ENCODE assay signal across 8 cellular contexts in the genomic region with DNA sequence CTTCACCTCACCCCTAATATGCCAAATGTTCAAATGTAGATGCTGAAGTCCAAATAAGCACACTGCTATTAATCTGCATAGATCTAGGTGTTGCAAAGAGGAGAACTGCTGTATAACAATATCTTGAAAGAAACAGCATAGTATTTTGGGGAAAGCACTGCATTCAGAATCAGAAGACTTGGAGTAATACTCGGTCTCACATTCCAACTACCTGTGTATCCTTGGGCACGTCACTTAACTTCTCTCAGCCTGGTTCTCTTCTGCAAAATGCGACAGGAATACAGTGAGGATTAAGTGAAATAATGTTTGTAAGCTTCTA. TPM values are rescaled to one million over a fixed set of nuclear protein-coding genes. Genes with fewer than 3 reads are reported as not detected.
DNase-seq lines count a peak whose midpoint lies in the region; ATAC-seq, FAIRE-seq and TF ChIP-seq lines count a peak whose summit lies in the region.

No MANE protein-coding gene starts in this region.

- DNase-seq in activated naive CD4-positive, alpha-beta T cell treated with anti-CD3 and anti-CD28 coated beads, Interleukin-2, amount 50 U/mL, for 72 hours (ENCODE audit: low spot score in 2 of 2) = no peak
- DNase-seq in HepG2 (ENCODE audit: low spot score) (no peak), upper lobe of left lung (no peak), NCI-H526 (lab: John Stamatoyannopoulos, UW) (no peak), head of caudate nucleus (no peak), D721Med (ENCODE audit: insufficient read length, low spot score) (no peak)

- WGBS in HepG2 (ENCODE audit: low lambda C conversion rate) = 0% methylated on average over 3 of the region's 3 CpGs
- WGBS in upper lobe of left lung, 2 donors = 2 to 3% methylated on average over 3 of the region's 3 CpGs

- TF ChIP-seq RAD21 in HepG2 (CRISPR knock-in tag; IDR thresholded peaks at IDR 0.05) = no peak

- peaks cover 29% of the 10 kb centered on the region for H3K79me2 ChIP-seq in HepG2 (ENCODE audit: insufficient read depth, low read length)

- peak overlapping the region; percentile 89 for H3K27ac ChIP-seq in HepG2 (ENCODE audit: extremely low read length, insufficient read depth, low read length)
- H3K27ac ChIP-seq in upper lobe of left lung = peak overlapping the region; percentile 94 to 97 (median 95)

- H3K36me3 Mint-ChIP-seq in activated naive CD4-positive, alpha-beta T cell treated with anti-CD3 and anti-CD28 coated beads, Interleukin-2, amount 50 U/mL, for 72 hours = peaks cover 22 to 23% of the 10 kb centered on the region in 2 donors

- intact Hi-C loops in HepG2 (cut with micrococcal nuclease; ENCODE audit: unreplicated experiment) (loop anchor here (5.0 kb wide), 1 partner anchor 70 kb away; no protein-coding TSS in a partner anchor), head of caudate nucleus (cut with DNase I) (loop anchor here (5.0 kb wide), 1 partner anchor 45 kb away; no protein-coding TSS in a partner anchor)

- H2AFZ ChIP-seq in HepG2 (ENCODE audit: low read length) = peak overlapping the region; percentile 100

- POLR2A ChIA-PET in HepG2 (lab: Yijun Ruan, JAX) = interaction anchor here (1.7 to 3.0 kb wide), 5 partner anchors 10 to 54 kb away, joined by 4 to 28 read pairs (median 9); a partner anchor contains a TSS

- H3K27me3 ChIP-seq in HepG2 (ENCODE audit: control insufficient read depth in 1 of 2, insufficient read depth in 2 of 2, low read length in 2 of 2) = no peaks in the 10 kb centered on the region; a peak in 1 of 5 replicates
- H3K27me3 ChIP-seq in upper lobe of left lung = no peaks in the 10 kb centered on the region

- BruUV-seq in HepG2 (replicated peaks; lab: Mats Ljungman, UMichigan) = TSS peak; percentile 90

- CTCF ChIA-PET in HepG2 (lab: Yijun Ruan, JAX; ENCODE audit: low intra/inter-chr PET ratio, low total read pairs) = no interaction called here

- TF ChIP-seq EP300 in HepG2 (IDR thresholded peaks at IDR 0.05; ENCODE audit: low read depth in 2 of 2, low read length in 2 of 2) (no peak), HepG2 (CRISPR knock-in tag; IDR thresholded peaks at IDR 0.05; ENCODE audit: borderline replicate concordance) (no peak), upper lobe of left lung (IDR thresholded peaks at IDR 0.05) (no peak)

- no peaks in the 10 kb centered on the region for H3K9me3 ChIP-seq in HepG2 (ENCODE audit: low read length)
- H3K9me3 ChIP-seq in upper lobe of left lung = no peaks in the 10 kb centered on the region

- H3K4me1 ChIP-seq in HepG2 (ENCODE audit: insufficient read depth, low read length) (peaks cover 26% of the 10 kb centered on the region), upper lobe of left lung (peaks cover 11 to 16% (median 13%) of the 10 kb centered on the region in 4 donors)

- H3K4me3 ChIP-seq in HepG2 (replicated peaks in 1 of 3; ENCODE audit: insufficient read depth in 1 of 3, low read depth in 2 of 3, low read length in 3 of 3) = peak overlapping the region; percentile 75 to 89 (median 76)
- peak overlapping the region in 3 of 4 donors; percentile 55 to 91 (median 86) for H3K4me3 ChIP-seq in upper lobe of left lung

- H3K27ac Mint-ChIP-seq in activated naive CD4-positive, alpha-beta T cell treated with anti-CD3 and anti-CD28 coated beads, Interleukin-2, amount 50 U/mL, for 72 hours = peak overlapping the region; percentile 89 to 93

- in situ Hi-C loops in HepG2 (cut with HindIII; ENCODE audit: extremely low pct_ligation_motif_present, low pct_unique_long_range_greater_than_20kb) = no loop called here

- TF ChIP-seq POLR2A in HepG2 (IDR thresholded peaks at IDR 0.05; ENCODE audit: insufficient read depth in 1 of 2, low read depth in 2 of 2, low read length in 2 of 2) = no peak
- no peak for TF ChIP-seq POLR2A in upper lobe of left lung (IDR thresholded peaks at IDR 0.05)

- FAIRE-seq in HepG2 (lab: Jason Lieb, UNC) (peak; percentile 21), D721Med (lab: Jason Lieb, UNC) (no peak)

- no peaks in the 10 kb centered on the region for H3K9me3 Mint-ChIP-seq in activated naive CD4-positive, alpha-beta T cell treated with anti-CD3 and anti-CD28 coated beads, Interleukin-2, amount 50 U/mL, for 72 hours

- peak overlapping the region; percentile 95 for H3K9ac ChIP-seq in HepG2 (ENCODE audit: insufficient read depth, low read depth, low read length)

- H4K20me1 ChIP-seq in HepG2 (ENCODE audit: insufficient read depth, low read length) = no peaks in the 10 kb centered on the region

- peak overlapping the region; percentile 93 for H3K4me2 ChIP-seq in HepG2 (ENCODE audit: low read depth, low read length)

- H3K36me3 ChIP-seq in HepG2 (replicated peaks in 1 of 2; ENCODE audit: control insufficient read depth in 1 of 2, insufficient read depth in 2 of 2, low read length in 2 of 2) = no peaks in the 10 kb centered on the region
- H3K36me3 ChIP-seq in upper lobe of left lung = no peaks in the 10 kb centered on the region

- ATAC-seq in GM18508 (IDR thresholded peaks at IDR 0.05; ENCODE audit: insufficient read depth, unreplicated experiment) = peak; percentile 29
- ATAC-seq in HG02870 (IDR thresholded peaks at IDR 0.05; ENCODE audit: unreplicated experiment) = peak; percentile 6
- ATAC-seq in activated naive CD4-positive, alpha-beta T cell treated with anti-CD3 and anti-CD28 coated beads, Interleukin-2, amount 50 U/mL, for 72 hours = peak; percentile 33 to 48
- peak; percentile 54 for ATAC-seq in HepG2
- ATAC-seq in upper lobe of left lung (ENCODE audit: low FRiP score in 2 of 2) = no peak

- TF ChIP-seq CTCF in HepG2 (CRISPR knock-in tag; IDR thresholded peaks at IDR 0.05) (no peak), upper lobe of left lung (IDR thresholded peaks at IDR 0.05) (no peak), D721Med (IDR thresholded peaks at IDR 0.05; ENCODE audit: insufficient read depth, missing control alignments) (no peak)

TF ChIP-seq in HepG2, 621 proteins besides CTCF, POLR2A, EP300 and RAD21 (continues in another document):
- TF ChIP-seq ATF1 (CRISPR knock-in tag; IDR thresholded peaks at IDR 0.05) (0 out of 2 replicates have a peak, but pooled peaks have one; percentile 43), ZNF235 (CRISPR knock-in tag; IDR thresholded peaks at IDR 0.05; ENCODE audit: borderline replicate concordance) (no peak)

RNA-seq across cellular contexts. Expression of a gene that starts 0.3 kb away (rescaled TPM):
- 10 to 100 TPM; 35.4 to 36.5 TPM for total RNA-seq in activated naive CD4-positive, alpha-beta T cell treated with anti-CD3 and anti-CD28 coated beads, Interleukin-2, amount 50 U/mL, for 72 hours
- total RNA-seq in HepG2 (2016; rRNA removed; fragmentation: Illumina TruSeq; extraction: Trizol) (13.9 and 14.4 TPM in 2 replicates), upper lobe of left lung (10 to 100 TPM; 15.7 to 20.9 (median 17.2) TPM)
- total RNA-seq in HepG2 (2016; cell fraction: cytosol; rRNA removed; fragmentation: Illumina TruSeq; extraction: Trizol; ENCODE audit: low read depth) = 4.6 and 5.0 TPM in 2 replicates
- 14.4 and 14.9 TPM in 2 replicates for total RNA-seq in HepG2 (2016; cell fraction: insoluble cytoplasmic fraction; rRNA removed; fragmentation: Illumina TruSeq; extraction: Trizol)
- 7.8 and 8.6 TPM in 2 replicates for total RNA-seq in HepG2 (2016; cell fraction: membrane; rRNA removed; fragmentation: Illumina TruSeq; extraction: Trizol)
- total RNA-seq in HepG2 (2016; cell fraction: nucleus; rRNA removed; fragmentation: Illumina TruSeq; extraction: Trizol) = 19.3 and 22.2 TPM in 2 replicates
- polyA plus RNA-seq in HepG2 (2011; rRNA removed) = 12.1 and 16.3 TPM in 2 replicates
- 6.8 and 8.2 TPM in 2 replicates for polyA plus RNA-seq in HepG2 (2011; cell fraction: cytosol; rRNA removed)
- polyA plus RNA-seq in HepG2 (2011; cell fraction: nucleus; rRNA removed) = 15.1 and 15.5 TPM in 2 replicates
- 8.7 and 12.7 TPM in 2 replicates for polyA plus RNA-seq in HepG2 (2012)
- 0.37 and 0.62 TPM in 2 replicates for polyA plus RNA-seq in HepG2 (2016; cell fraction: cytosol; fragmentation: Illumina TruSeq; extraction: Trizol; ENCODE audit: low read depth)
- 16.2 and 17.1 TPM in 2 replicates for polyA plus RNA-seq in HepG2 (2016; cell fraction: insoluble cytoplasmic fraction; fragmentation: Illumina TruSeq; extraction: Trizol; ENCODE audit: low read depth)
- polyA plus RNA-seq in HepG2 (2016; cell fraction: membrane; fragmentation: Illumina TruSeq; extraction: Trizol; ENCODE audit: low read depth) = 2.7 and 2.9 TPM in 2 replicates
- 24.2 and 30.5 TPM in 2 replicates for polyA plus RNA-seq in HepG2 (2016; cell fraction: nucleus; fragmentation: Illumina TruSeq; extraction: Trizol; ENCODE audit: insufficient read depth, low read depth)
- polyA minus RNA-seq in HepG2 (2011; rRNA and poly(A)+ RNA removed; ENCODE audit: low replicate concordance) = 38.9 and 39.2 TPM in 2 replicates
- 8.6 and 10.1 TPM in 2 replicates for polyA minus RNA-seq in HepG2 (2011; cell fraction: cytosol; rRNA and poly(A)+ RNA removed)
- 59.7 and 70.8 TPM in 2 replicates for polyA minus RNA-seq in HepG2 (2011; cell fraction: nucleus; rRNA and poly(A)+ RNA removed)

RNA-seq across cellular contexts. Expression of a gene that starts 42.7 kb away (rescaled TPM):
- 10 to 100 TPM; 28.5 to 56.7 TPM for total RNA-seq in activated naive CD4-positive, alpha-beta T cell treated with anti-CD3 and anti-CD28 coated beads, Interleukin-2, amount 50 U/mL, for 72 hours
- 26.0 and 30.8 TPM in 2 replicates for total RNA-seq in HepG2 (2016; rRNA removed; fragmentation: Illumina TruSeq; extraction: Trizol)
- total RNA-seq in HepG2 (2016; cell fraction: cytosol; rRNA removed; fragmentation: Illumina TruSeq; extraction: Trizol; ENCODE audit: low read depth) = 8.2 and 8.9 TPM in 2 replicates
- total RNA-seq in HepG2 (2016; cell fraction: insoluble cytoplasmic fraction; rRNA removed; fragmentation: Illumina TruSeq; extraction: Trizol) = 27.3 and 37.6 TPM in 2 replicates
- 14.9 and 15.6 TPM in 2 replicates for total RNA-seq in HepG2 (2016; cell fraction: membrane; rRNA removed; fragmentation: Illumina TruSeq; extraction: Trizol)
- 23.1 and 32.7 TPM in 2 replicates for total RNA-seq in HepG2 (2016; cell fraction: nucleus; rRNA removed; fragmentation: Illumina TruSeq; extraction: Trizol)
- 87.3 and 109 TPM in 2 replicates for polyA plus RNA-seq in HepG2 (2011; rRNA removed)
- polyA plus RNA-seq in HepG2 (2011; cell fraction: cytosol; rRNA removed) = 88.6 and 94.3 TPM in 2 replicates
- 114 and 120 TPM in 2 replicates for polyA plus RNA-seq in HepG2 (2011; cell fraction: nucleus; rRNA removed)
- polyA plus RNA-seq in HepG2 (2012) = 46.6 and 59.1 TPM in 2 replicates
- 7.6 and 7.8 TPM in 2 replicates for polyA plus RNA-seq in HepG2 (2016; cell fraction: cytosol; fragmentation: Illumina TruSeq; extraction: Trizol; ENCODE audit: low read depth)
- 26.3 and 33.2 TPM in 2 replicates for polyA plus RNA-seq in HepG2 (2016; cell fraction: insoluble cytoplasmic fraction; fragmentation: Illumina TruSeq; extraction: Trizol; ENCODE audit: low read depth)
- 11.4 and 13.9 TPM in 2 replicates for polyA plus RNA-seq in HepG2 (2016; cell fraction: membrane; fragmentation: Illumina TruSeq; extraction: Trizol; ENCODE audit: low read depth)
- 40.8 and 47.0 TPM in 2 replicates for polyA plus RNA-seq in HepG2 (2016; cell fraction: nucleus; fragmentation: Illumina TruSeq; extraction: Trizol; ENCODE audit: insufficient read depth, low read depth)
- polyA minus RNA-seq in HepG2 (2011; rRNA and poly(A)+ RNA removed; ENCODE audit: low replicate concordance) = 56.0 and 249 TPM in 2 replicates
- polyA minus RNA-seq in HepG2 (2011; cell fraction: cytosol; rRNA and poly(A)+ RNA removed) = 41.1 and 54.6 TPM in 2 replicates
- 59.4 and 74.8 TPM in 2 replicates for polyA minus RNA-seq in HepG2 (2011; cell fraction: nucleus; rRNA and poly(A)+ RNA removed)
- 100 to 1,000 TPM in 2 of 6 donors, 10 to 100 TPM in 4; 79.2 to 194 (median 94.6) TPM for total RNA-seq in upper lobe of left lung

Comparison
In these comparisons a context has a peak if more than half of its experiments do, and no peak if none do; other contexts are left out.
1. ATAC-seq: peak in GM18508 (single experiment), HG02870 (single experiment), activated naive CD4-positive, alpha-beta T cell treated with anti-CD3 and anti-CD28 coated beads, Interleukin-2, amount 50 U/mL, for 72 hours (2 of 2) and HepG2 (single experiment); none in upper lobe of left lung (0 of 2).